1 cellular context compared by ENCODE assay signal in the genomic region with DNA sequence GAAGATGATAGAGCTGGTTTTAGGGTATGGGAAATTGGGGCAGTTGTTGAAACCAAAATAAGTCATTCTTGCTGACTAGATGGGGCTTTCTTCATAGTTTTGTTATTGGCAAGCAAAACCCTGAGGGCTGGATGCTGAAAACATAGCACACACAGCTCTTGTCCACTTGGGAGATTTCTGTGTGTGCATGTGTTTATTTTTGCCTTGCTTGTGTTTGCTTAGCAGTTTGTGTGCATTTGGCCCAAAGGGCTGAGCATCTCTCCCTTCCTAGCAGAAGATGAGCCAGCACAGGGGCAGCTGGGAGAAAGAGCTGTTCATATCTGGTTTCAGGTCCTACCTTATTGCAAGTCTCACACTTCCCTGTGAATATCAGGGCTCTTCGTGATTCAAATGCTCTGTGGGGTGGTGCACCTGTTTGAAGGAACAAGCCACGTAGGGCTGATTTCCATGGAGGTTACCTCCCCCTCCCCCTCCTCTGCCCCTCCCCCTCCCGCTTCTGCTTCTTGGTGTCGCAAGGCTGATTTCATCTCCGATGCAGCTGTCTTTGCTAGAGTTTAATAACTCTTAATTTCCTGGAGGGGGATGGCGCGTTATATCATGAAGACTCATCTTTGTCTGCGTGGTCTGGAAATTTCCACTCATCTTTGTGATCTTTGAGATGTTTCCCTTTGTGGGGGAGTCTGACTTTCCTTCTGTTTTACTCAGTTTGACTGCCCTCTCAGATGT.
TF ChIP-seq lines count a peak whose summit lies in the region.

No MANE protein-coding gene starts in this region.

TF ChIP-seq in HepG2, 621 proteins besides CTCF, POLR2A, EP300 and RAD21 (continued from another document):
- TF ChIP-seq, protein P1, sequence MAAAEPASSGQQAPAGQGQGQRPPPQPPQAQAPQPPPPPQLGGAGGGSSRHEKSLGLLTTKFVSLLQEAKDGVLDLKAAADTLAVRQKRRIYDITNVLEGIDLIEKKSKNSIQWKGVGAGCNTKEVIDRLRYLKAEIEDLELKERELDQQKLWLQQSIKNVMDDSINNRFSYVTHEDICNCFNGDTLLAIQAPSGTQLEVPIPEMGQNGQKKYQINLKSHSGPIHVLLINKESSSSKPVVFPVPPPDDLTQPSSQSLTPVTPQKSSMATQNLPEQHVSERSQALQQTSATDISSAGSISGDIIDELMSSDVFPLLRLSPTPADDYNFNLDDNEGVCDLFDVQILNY (CRISPR knock-in tag; conservative IDR thresholded peaks at IDR 0.05) = no peak
- TF ChIP-seq ZNF556 (CRISPR knock-in tag; IDR thresholded peaks at IDR 0.05; ENCODE audit: borderline replicate concordance) (no peak), ZKSCAN5 (CRISPR knock-in tag; IDR thresholded peaks at IDR 0.05) (no peak), ZMYM4 (CRISPR knock-in tag; IDR thresholded peaks at IDR 0.05) (no peak), ZNF101 (CRISPR knock-in tag; IDR thresholded peaks at IDR 0.05; ENCODE audit: borderline replicate concordance, low read depth) (no peak), ZFP36 (IDR thresholded peaks at IDR 0.05; ENCODE audit: borderline replicate concordance, low read depth, low read length, partially characterized antibody) (no peak), ZNF17 (CRISPR knock-in tag; IDR thresholded peaks at IDR 0.05) (no peak), ZNF136 (CRISPR knock-in tag; IDR thresholded peaks at IDR 0.05; ENCODE audit: low read depth) (no peak), HOXA7 (CRISPR knock-in tag; IDR thresholded peaks at IDR 0.05) (no peak), ZNF891 (CRISPR knock-in tag; IDR thresholded peaks at IDR 0.05) (no peak)
- TF ChIP-seq, protein P2, sequence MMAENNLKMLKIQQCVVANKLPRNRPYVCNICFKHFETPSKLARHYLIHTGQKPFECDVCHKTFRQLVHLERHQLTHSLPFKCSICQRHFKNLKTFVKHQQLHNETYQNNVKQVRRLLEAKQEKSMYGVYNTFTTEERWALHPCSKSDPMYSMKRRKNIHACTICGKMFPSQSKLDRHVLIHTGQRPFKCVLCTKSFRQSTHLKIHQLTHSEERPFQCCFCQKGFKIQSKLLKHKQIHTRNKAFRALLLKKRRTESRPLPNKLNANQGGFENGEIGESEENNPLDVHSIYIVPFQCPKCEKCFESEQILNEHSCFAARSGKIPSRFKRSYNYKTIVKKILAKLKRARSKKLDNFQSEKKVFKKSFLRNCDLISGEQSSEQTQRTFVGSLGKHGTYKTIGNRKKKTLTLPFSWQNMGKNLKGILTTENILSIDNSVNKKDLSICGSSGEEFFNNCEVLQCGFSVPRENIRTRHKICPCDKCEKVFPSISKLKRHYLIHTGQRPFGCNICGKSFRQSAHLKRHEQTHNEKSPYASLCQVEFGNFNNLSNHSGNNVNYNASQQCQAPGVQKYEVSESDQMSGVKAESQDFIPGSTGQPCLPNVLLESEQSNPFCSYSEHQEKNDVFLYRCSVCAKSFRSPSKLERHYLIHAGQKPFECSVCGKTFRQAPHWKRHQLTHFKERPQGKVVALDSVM (CRISPR knock-in tag; IDR thresholded peaks at IDR 0.05) = no peak
